In genomic region chr6:30066577-30067459, GRCh38 we compare ENCODE assay signal across 8 cellular contexts. TPM values are rescaled to one million over a fixed set of nuclear protein-coding genes. Genes with fewer than 3 reads are reported as not detected.
DNase-seq lines count a peak whose midpoint lies in the region; ATAC-seq, FAIRE-seq and TF ChIP-seq lines count a peak whose summit lies in the region.

Gene PPP1R11 (plus strand): TSS chr6:30067198. CDS start chr6:30067411, 213 bp downstream.

- peaks cover 11 to 52% of the 10 kb centered on the region in 2 donors for H3K4me1 ChIP-seq in adrenal gland (replicated peaks in 1 of 2)
- H3K4me1 ChIP-seq in trophoblast cell (ENCODE audit: control insufficient read depth in 1 of 2, insufficient read depth in 2 of 2, low read length in 2 of 2): peaks cover 4 to 8% of the 10 kb centered on the region in 2 experiments
- H3K4me1 ChIP-seq in transverse colon: peaks cover 13 to 55% (median 28%) of the 10 kb centered on the region in 4 donors

- H3K4me3 ChIP-seq in adrenal gland (peak within 1 kb of the TSS in 2 of 4 donors; percentile 78 to 87), trophoblast cell (ENCODE audit: low read depth, low read length) (peak within 1 kb of the TSS; percentile 87), transverse colon (peak within 1 kb of the TSS; percentile 54 to 62 (median 59))

- H3K4me2 ChIP-seq in trophoblast cell (ENCODE audit: low read length): peak within 1 kb of the TSS; percentile 73

- peak within 1 kb of the TSS; percentile 93 for H4K8ac ChIP-seq in trophoblast cell (ENCODE audit: low read depth, low read length)

- peaks cover 5% of the 10 kb centered on the region for H3K79me1 ChIP-seq in trophoblast cell (ENCODE audit: low read length)

- H3K27ac ChIP-seq in adrenal gland (peak within 1 kb of the TSS in 4 of 5 donors; percentile 68 to 96 (median 85)), trophoblast cell (ENCODE audit: low read depth, low read length) (peak within 1 kb of the TSS; percentile 75), transverse colon (peak within 1 kb of the TSS; percentile 87 to 91 (median 90))

- peaks cover 2% of the 10 kb centered on the region for H3K79me2 ChIP-seq in trophoblast cell (ENCODE audit: control insufficient read depth, insufficient read depth, low read length, poor library complexity)

- peak; percentile 94 for ATAC-seq in HG02852 (IDR thresholded peaks at IDR 0.05; ENCODE audit: unreplicated experiment)

- WGBS in adrenal gland, 4 donors: 1% methylated on average over 41 to 46 of the region's 46 CpGs
- no CpG with 5 or more reads among the region's 46 CpGs for WGBS in trophoblast cell (ENCODE audit: extremely low coverage, insufficient coverage, insufficient read length)
- 1 to 2% methylated on average over 15 to 46 of the region's 46 CpGs for WGBS in transverse colon (ENCODE audit: low coverage in 1 of 2), 2 donors

- H4K91ac ChIP-seq in trophoblast cell (ENCODE audit: low read depth, low read length): peak within 1 kb of the TSS; percentile 70

- peak within 1 kb of the TSS; percentile 77 for H3K14ac ChIP-seq in trophoblast cell (ENCODE audit: low read length)

- intact Hi-C loops in adrenal gland (cut with DNase I): no loop called here
- intact Hi-C loops in cardiac septum (cut with DNase I): loop anchor here (2.0 kb wide), 1 partner anchor 36 kb away; no protein-coding TSS in a partner anchor
- intact Hi-C loops in transverse colon (cut with DNase I; ENCODE audit: low total_unique reads): no loop called here

- peak within 1 kb of the TSS; percentile 62 for H2BK5ac ChIP-seq in trophoblast cell (ENCODE audit: low read depth, low read length, poor library complexity)

- FAIRE-seq in GM12892 (lab: Jason Lieb, UNC): peak; percentile 100

- no peak within 1 kb of the TSS for H3K4ac ChIP-seq in trophoblast cell (ENCODE audit: low read depth, low read length)

- DNase-seq in GM12892 (ENCODE audit: insufficient read length): peak; percentile 76
- DNase-seq in NCI-H146 (lab: John Stamatoyannopoulos, UW): peak; percentile 98
- peak; percentile 97 to 100 (median 99) for DNase-seq in T-helper 1 cell
- DNase-seq in adrenal gland: peak; percentile 97 to 99 (median 99)
- peak; percentile 99 for DNase-seq in cardiac septum (ENCODE audit: low spot score)
- DNase-seq in trophoblast cell: peak; percentile 98 to 99
- DNase-seq in transverse colon: peak; percentile 99

- no peak within 1 kb of the TSS for H2BK12ac ChIP-seq in trophoblast cell (ENCODE audit: low read length)

- peak within 1 kb of the TSS; percentile 60 for H4K12ac ChIP-seq in trophoblast cell (ENCODE audit: low read depth, low read length)

- H2BK120ac ChIP-seq in trophoblast cell (ENCODE audit: insufficient read depth, low read length, poor library complexity): peak within 1 kb of the TSS; percentile 19

- H3K36me3 ChIP-seq in adrenal gland (replicated peaks in 1 of 2) (peaks cover 0 to 15% of the 10 kb centered on the region in 2 donors), trophoblast cell (ENCODE audit: control insufficient read depth in 1 of 2, insufficient read depth in 2 of 2, low read length in 2 of 2) (peaks cover 0 to 5% of the 10 kb centered on the region in 2 experiments), transverse colon (peaks cover 0 to 11% (median 5%) of the 10 kb centered on the region in 4 donors)

- H3K23ac ChIP-seq in trophoblast cell (ENCODE audit: low read length): no peak within 1 kb of the TSS

- no peak for TF ChIP-seq EP300 in transverse colon (IDR thresholded peaks at IDR 0.05; ENCODE audit: low read depth)

- H3K9me3 ChIP-seq in adrenal gland (replicated peaks in 1 of 3): no peaks in the 10 kb centered on the region
- H3K9me3 ChIP-seq in trophoblast cell (ENCODE audit: insufficient read depth, low read depth, low read length): no peaks in the 10 kb centered on the region
- H3K9me3 ChIP-seq in transverse colon: no peaks in the 10 kb centered on the region

- H2AFZ ChIP-seq in trophoblast cell (ENCODE audit: insufficient read depth, low read length, poor library complexity): peak within 1 kb of the TSS; percentile 86

- no peaks in the 10 kb centered on the region for H3K27me3 ChIP-seq in adrenal gland
- peaks cover 15% of the 10 kb centered on the region for H3K27me3 ChIP-seq in trophoblast cell (ENCODE audit: insufficient read depth, low read length)
- H3K27me3 ChIP-seq in transverse colon: peaks cover 16% of the 10 kb centered on the region

- TF ChIP-seq POLR2A in GM12892 (IDR thresholded peaks at IDR 0.05; ENCODE audit: low read depth, low read length) (peak; percentile 88), adrenal gland (IDR thresholded peaks at IDR 0.05) (peak; percentile 80 to 95), transverse colon (IDR thresholded peaks at IDR 0.05) (peak; percentile 97)

- no peak within 1 kb of the TSS for H2AK5ac ChIP-seq in trophoblast cell (ENCODE audit: low read length)

- TF ChIP-seq CTCF in adrenal gland (IDR thresholded peaks at IDR 0.05): peak in 1 of 6 experiments; percentile 4
- no peak for TF ChIP-seq CTCF in transverse colon (IDR thresholded peaks at IDR 0.05)

- peak within 1 kb of the TSS; percentile 50 for H3K18ac ChIP-seq in trophoblast cell (ENCODE audit: low read length)

- in situ Hi-C loops in transverse colon (cut with MboI; ENCODE audit: low pct_ligation_motif_present in 1 of 4, low pct_unique_long_range_greater_than_20kb in 1 of 4, low sequenced_read_pairs in 3 of 4): no loop called here

- H3K9ac ChIP-seq in trophoblast cell (ENCODE audit: low read length): peak within 1 kb of the TSS; percentile 74

RNA-seq across cellular contexts. Expression of gene PPP1R11, which starts in this region (rescaled TPM):
- 25.4 TPM for polyA plus RNA-seq in GM12892 (2012; ENCODE audit: missing spikeins)
- total RNA-seq in adrenal gland: 10 to 100 TPM; 36.8 to 70.7 (median 52.4) TPM
- polyA plus RNA-seq in adrenal gland: 10 to 100 TPM; 34.7 to 97.7 (median 43.4) TPM
- total RNA-seq in cardiac septum: 41.4 TPM
- 44.8 and 45.9 TPM in 2 replicates for polyA plus RNA-seq in trophoblast cell (2013)
- 100 to 1,000 TPM in 1 of 4 donors, 10 to 100 TPM in 3; 55.3 to 276 (median 79.1) TPM for total RNA-seq in transverse colon
